Comparison of ENCODE assay signal across 9 cellular contexts in genomic region chr1:30911061-30911954, GRCh38. TPM values are rescaled to one million over a fixed set of nuclear protein-coding genes. Genes with fewer than 3 reads are reported as not detected.
DNase-seq lines count a peak whose midpoint lies in the region; ATAC-seq and TF ChIP-seq lines count a peak whose summit lies in the region.
"Had no signal": no experiment of that assay in that cellular context is flagged by ENCODE, and none has a peak within 500 bp of the region (broad histone marks: within the 10 kb centered on the region; RNA-seq: fewer than 3 reads in every experiment).

No MANE protein-coding gene starts in this region.

- peak; percentile 70 for ATAC-seq in RWPE2 (ENCODE audit: low read depth)
- peak; percentile 37 for ATAC-seq in activated naive CD8-positive, alpha-beta T cell treated with anti-CD3 and anti-CD28 coated beads, Interleukin-2, amount 50 U/mL, for 24 hours
- ATAC-seq in Right ventricle myocardium inferior: peak; percentile 81
- no peak for ATAC-seq in HG02938 (IDR thresholded peaks at IDR 0.05; ENCODE audit: unreplicated experiment)
- no peak for ATAC-seq in HG02759 (IDR thresholded peaks at IDR 0.05; ENCODE audit: unreplicated experiment)

- H3K27me3 ChIP-seq in MM.1S (replicated peaks; ENCODE audit: insufficient read depth, low read length) (peaks cover 39% of the 10 kb centered on the region), RWPE2 (ENCODE audit: insufficient read depth, poor library complexity, severe bottlenecking) (no peaks in the 10 kb centered on the region)

- no peak overlapping the region for H3K4me3 Mint-ChIP-seq in activated naive CD8-positive, alpha-beta T cell treated with anti-CD3 and anti-CD28 coated beads, Interleukin-2, amount 50 U/mL, for 24 hours

- H3K27ac ChIP-seq in MM.1S (ENCODE audit: low read length): no peak overlapping the region
- H3K27ac ChIP-seq in RWPE2 (ENCODE audit: poor library complexity, severe bottlenecking): no peak overlapping the region

- H3F3A ChIP-seq in MM.1S (ENCODE audit: insufficient read depth, low read length): no peaks in the 10 kb centered on the region

- peak; percentile 89 for DNase-seq in G401 (ENCODE audit: low spot score)
- DNase-seq in MM.1S: peak; percentile 53
- peak; percentile 83 for DNase-seq in RWPE2 (ENCODE audit: low spot score)
- peak; percentile 74 for DNase-seq in activated naive CD8-positive, alpha-beta T cell treated with anti-CD3 and anti-CD28 coated beads, Interleukin-2, amount 50 U/mL, for 24 hours
- DNase-seq in Right ventricle myocardium inferior (ENCODE audit: missing footprints): peak; percentile 93
- DNase-seq in pons (ENCODE audit: low spot score): peak; percentile 90

- H4K20me1 ChIP-seq in MM.1S (ENCODE audit: insufficient read depth, low read length): no peaks in the 10 kb centered on the region

- H3K4me3 ChIP-seq in MM.1S (ENCODE audit: low read length): no peak overlapping the region
- H3K4me3 ChIP-seq in RWPE2 (ENCODE audit: severe bottlenecking): no peak overlapping the region

- no peaks in the 10 kb centered on the region for H3K9me2 ChIP-seq in MM.1S (replicated peaks; ENCODE audit: insufficient read depth, low read length)

- H3K27ac Mint-ChIP-seq in activated naive CD8-positive, alpha-beta T cell treated with anti-CD3 and anti-CD28 coated beads, Interleukin-2, amount 50 U/mL, for 24 hours: no peak overlapping the region
- H3K27ac Mint-ChIP-seq: activated naive CD8-positive, alpha-beta T cell had no signal

- no peak overlapping the region for H3K9ac ChIP-seq in MM.1S (ENCODE audit: low read length)

- no peaks in the 10 kb centered on the region for H3K36me3 ChIP-seq in MM.1S (replicated peaks; ENCODE audit: insufficient read depth, low read length)
- no peaks in the 10 kb centered on the region for H3K36me3 ChIP-seq in RWPE2 (ENCODE audit: low read depth)

- H3K36me3 Mint-ChIP-seq in activated naive CD8-positive, alpha-beta T cell treated with anti-CD3 and anti-CD28 coated beads, Interleukin-2, amount 50 U/mL, for 24 hours (ENCODE audit: low read depth): no peaks in the 10 kb centered on the region
- H3K36me3 Mint-ChIP-seq: activated naive CD8-positive, alpha-beta T cell had no signal

- H3K9me3 ChIP-seq in MM.1S (replicated peaks; ENCODE audit: insufficient read depth, low read length) (no peaks in the 10 kb centered on the region), RWPE2 (ENCODE audit: severe bottlenecking) (no peaks in the 10 kb centered on the region)

- H3K9me3 Mint-ChIP-seq in activated naive CD8-positive, alpha-beta T cell treated with anti-CD3 and anti-CD28 coated beads, Interleukin-2, amount 50 U/mL, for 24 hours: no peaks in the 10 kb centered on the region

- TF ChIP-seq CTCF in MM.1S (IDR thresholded peaks at IDR 0.05; ENCODE audit: low read length) (peak; percentile 77), RWPE2 (IDR thresholded peaks at IDR 0.05; ENCODE audit: poor library complexity, severe bottlenecking) (peak; percentile 90)

- intact Hi-C loops in Right ventricle myocardium inferior (cut with DNase I): loop anchor here (1.0 kb wide), 3 partner anchors 110 to 193 kb away; no protein-coding TSS in a partner anchor

- in situ Hi-C loops in G401 (cut with HindIII; ENCODE audit: low sequenced_read_pairs): loop anchor here (5.0 kb wide), 1 partner anchor 109 kb away; no protein-coding TSS in a partner anchor

- H3K79me2 ChIP-seq in MM.1S (ENCODE audit: low read length): no peaks in the 10 kb centered on the region

- H3K4me1 Mint-ChIP-seq in activated naive CD8-positive, alpha-beta T cell treated with anti-CD3 and anti-CD28 coated beads, Interleukin-2, amount 50 U/mL, for 24 hours: peaks cover 21% of the 10 kb centered on the region

- H2AFZ ChIP-seq in MM.1S (ENCODE audit: low read length): no peak overlapping the region

- H3K27me3 Mint-ChIP-seq in activated naive CD8-positive, alpha-beta T cell treated with anti-CD3 and anti-CD28 coated beads, Interleukin-2, amount 50 U/mL, for 24 hours: peaks cover 31% of the 10 kb centered on the region

- H3K4me1 ChIP-seq in MM.1S (ENCODE audit: low read length): no peaks in the 10 kb centered on the region
- no peaks in the 10 kb centered on the region for H3K4me1 ChIP-seq in RWPE2 (ENCODE audit: insufficient read depth, poor library complexity, severe bottlenecking)

- no peak overlapping the region for H3K4me2 ChIP-seq in MM.1S (ENCODE audit: low read depth, low read length)

RNA-seq across cellular contexts. Expression of gene SDC3, which starts 2.8 kb away (rescaled TPM):
- total RNA-seq in G401 (2014; rRNA removed; shearing (Covaris generic)): 23.0 and 26.6 TPM in 2 replicates
- 28.5 TPM for total RNA-seq in Right ventricle myocardium inferior

Comparison
In these comparisons a context has a peak if more than half of its experiments do, and no peak if none do; other contexts are left out.
1. ATAC-seq: peak in RWPE2 (single experiment), activated naive CD8-positive, alpha-beta T cell treated with anti-CD3 and anti-CD28 coated beads, Interleukin-2, amount 50 U/mL, for 24 hours (single experiment) and Right ventricle myocardium inferior (single experiment); none in HG02938 (single experiment) and HG02759 (single experiment).
2. Peak in every context shown above with its lines, with median percentiles within 50 percentile points of each other: DNase-seq.